In the genomic region with DNA sequence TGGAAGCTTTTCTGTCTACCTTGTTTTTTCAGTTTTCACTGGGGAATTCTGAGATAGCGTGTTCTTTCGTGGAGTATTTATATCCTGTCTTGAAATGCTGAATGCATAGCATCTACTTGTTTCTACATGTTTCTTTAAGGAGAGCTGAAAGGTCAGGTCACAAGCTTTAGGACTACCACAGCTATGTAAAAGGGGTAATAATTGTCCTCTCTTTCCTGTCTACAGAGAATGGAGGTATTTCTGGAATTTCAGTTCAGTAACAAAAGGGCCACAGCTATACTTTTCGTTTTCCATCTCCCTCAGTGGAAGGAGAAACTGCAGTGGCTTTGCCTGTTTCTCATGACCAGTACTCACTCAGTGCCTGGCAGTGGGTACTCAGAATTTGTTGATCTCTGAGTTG, we compare ENCODE assay signal across 18 cellular contexts. TPM values are rescaled to one million over a fixed set of nuclear protein-coding genes. Genes with fewer than 3 reads are reported as not detected.
DNase-seq lines count a peak whose midpoint lies in the region; FAIRE-seq and TF ChIP-seq lines count a peak whose summit lies in the region.
"Had no signal": no experiment of that assay in that cellular context is flagged by ENCODE, and none has a peak within 500 bp of the region (broad histone marks: within the 10 kb centered on the region; RNA-seq: fewer than 3 reads in every experiment).

No MANE protein-coding gene starts in this region.

- H3K27me3 ChIP-seq in mammary epithelial cell (ENCODE audit: insufficient read depth, low read length) (no peaks in the 10 kb centered on the region), keratinocyte (ENCODE audit: control insufficient read depth, extremely low read depth, insufficient read depth, low read length) (no peaks in the 10 kb centered on the region), transverse colon (no peaks in the 10 kb centered on the region), Peyer's patch (no peaks in the 10 kb centered on the region)

- H3K9me3 ChIP-seq in mammary epithelial cell (replicated peaks; ENCODE audit: insufficient read depth, low read length): no peaks in the 10 kb centered on the region
- H3K9me3 ChIP-seq in keratinocyte (ENCODE audit: control insufficient read depth, low read depth, low read length): no peaks in the 10 kb centered on the region
- H3K9me3 ChIP-seq in transverse colon: no peaks in the 10 kb centered on the region
- no peaks in the 10 kb centered on the region for H3K9me3 ChIP-seq in Peyer's patch
- H3K9me3 ChIP-seq: HAP-1 had no signal

- H3K4me3 Mint-ChIP-seq in MCF 10A (ENCODE audit: unreplicated experiment): no peak overlapping the region
- H3K4me3 Mint-ChIP-seq in brain: peak overlapping the region; percentile 83 to 90 (median 86)
- H3K4me3 Mint-ChIP-seq in activated CD4-positive, alpha-beta memory T cell treated with anti-CD3 and anti-CD28 coated beads, Interleukin-2, amount 10 ng/mL, durations not matched to agents 7 days and 5 days: no peak overlapping the region
- H3K4me3 Mint-ChIP-seq: activated CD4-positive, alpha-beta T cell treated with anti-CD3 and anti-CD28 coated beads for 36 hours had no signal

- H3K4me3 ChIP-seq in mammary epithelial cell (replicated peaks in 1 of 3; ENCODE audit: insufficient read depth in 1 of 3, low read depth in 2 of 3, low read length in 3 of 3) (no peak overlapping the region), keratinocyte (ENCODE audit: control insufficient read depth in 2 of 3, extremely low read depth in 1 of 3, insufficient read depth in 2 of 3, low read depth in 1 of 3, low read length in 3 of 3) (peak overlapping the region in 2 of 3 experiments; percentile 22 to 38), transverse colon (no peak overlapping the region), Peyer's patch (no peak overlapping the region)
- H3K4me3 ChIP-seq: HAP-1 had no signal

- no peak for TF ChIP-seq EP300 in transverse colon (IDR thresholded peaks at IDR 0.05; ENCODE audit: low read depth)

- WGBS in mammary epithelial cell (ENCODE audit: low coverage, missing lambda C conversion rate): 30% methylated on average over 3 of the region's 3 CpGs
- whole genome bisulfite sequencing in transverse colon (ENCODE audit: low coverage in 1 of 2), 2 donors: 71 to 79% methylated on average over 3 of the region's 3 CpGs

- no peaks in the 10 kb centered on the region for H3K9me3 Mint-ChIP-seq in MCF 10A (ENCODE audit: unreplicated experiment)
- H3K9me3 Mint-ChIP-seq in brain: no peaks in the 10 kb centered on the region
- no peaks in the 10 kb centered on the region for H3K9me3 Mint-ChIP-seq in activated CD4-positive, alpha-beta memory T cell treated with anti-CD3 and anti-CD28 coated beads, Interleukin-2, amount 10 ng/mL, durations not matched to agents 7 days and 5 days
- H3K9me3 Mint-ChIP-seq: activated T-helper 2 cell treated with anti-CD3 and anti-CD28 coated beads, Interferon-gamma antibody, Interleukin-2, Interleukin-4, amounts not matched to agents 10 μg/mL and 5 μg/mL and 100 μg/mL, durations not matched to agents 14 hours and 24 hours and 36 hours had no signal

- CTCF ChIA-PET in mammary epithelial cell (lab: Charles Lee; ENCODE audit: low non-redundant PET) (interaction anchor here (0.5 kb wide), 1 partner anchor 29 kb away, joined by 4 read pairs; no protein-coding TSS in a partner anchor), MCF 10A (lab: Yijun Ruan, JAX) (interaction anchor here (0.6 to 7.5 kb wide), 9 partner anchors 8 to 54 kb away, joined by 3 to 105 read pairs (median 4); a partner anchor contains a TSS)
- CTCF ChIA-PET in activated CD4-positive, alpha-beta memory T cell treated with anti-CD3 and anti-CD28 coated beads, Interleukin-2, amount 10 ng/mL, durations not matched to agents 7 days and 5 days (lab: Charles Lee): interaction anchor here (1.1 to 6.0 kb wide), 9 partner anchors 9 to 283 kb away, joined by 3 to 84 read pairs (median 10); a partner anchor contains a TSS

- no TSS peak for BruUV-seq in mammary epithelial cell (replicated peaks; lab: Mats Ljungman, UMichigan)
- BruUV-seq in MCF 10A (replicated peaks; lab: Mats Ljungman, UMichigan): no TSS peak

- no peak overlapping the region for H3K9ac ChIP-seq in mammary epithelial cell (ENCODE audit: insufficient read depth, low read length)
- peak overlapping the region; percentile 31 for H3K9ac ChIP-seq in keratinocyte (ENCODE audit: control insufficient read depth, extremely low read depth, insufficient read depth, low read length)

- peaks cover 19% of the 10 kb centered on the region for H3K36me3 Mint-ChIP-seq in MCF 10A (ENCODE audit: insufficient read depth, unreplicated experiment)
- peaks cover 3% of the 10 kb centered on the region for H3K36me3 Mint-ChIP-seq in brain
- H3K36me3 Mint-ChIP-seq in activated CD4-positive, alpha-beta memory T cell treated with anti-CD3 and anti-CD28 coated beads, Interleukin-2, amount 10 ng/mL, durations not matched to agents 7 days and 5 days (ENCODE audit: low read depth): peaks cover 6% of the 10 kb centered on the region

- H3K4me1 ChIP-seq in mammary epithelial cell (ENCODE audit: insufficient read depth, low read length) (peaks cover 43% of the 10 kb centered on the region), keratinocyte (ENCODE audit: control insufficient read depth, extremely low read depth, insufficient read depth, low read length) (peaks cover 34% of the 10 kb centered on the region), transverse colon (peaks cover 16 to 72% (median 26%) of the 10 kb centered on the region in 4 donors), Peyer's patch (peaks cover 0 to 37% (median 4%) of the 10 kb centered on the region in 4 donors)

- TF ChIP-seq CTCF in mammary epithelial cell (conservative IDR thresholded peaks at IDR 0.05 in 1 of 2, IDR thresholded peaks at IDR 0.05 in 1 of 2; ENCODE audit: extremely low read depth in 1 of 2, insufficient read depth in 1 of 2, low read depth in 1 of 2, low read length in 2 of 2) (no peak), MCF 10A (IDR thresholded peaks at IDR 0.05; ENCODE audit: unreplicated experiment) (no peak), brain (conservative IDR thresholded peaks at IDR 0.05) (no peak), keratinocyte (optimal IDR thresholded peaks at IDR 0.05 in 1 of 3, IDR thresholded peaks at IDR 0.05 in 1 of 3, conservative IDR thresholded peaks at IDR 0.05 in 1 of 3; ENCODE audit: extremely low read depth in 1 of 3, insufficient read depth in 2 of 3, low read length in 3 of 3) (no peak), transverse colon (IDR thresholded peaks at IDR 0.05) (no peak), Peyer's patch (IDR thresholded peaks at IDR 0.05) (no peak)

- POLR2A ChIA-PET in MCF 10A (lab: Yijun Ruan, JAX): interaction anchor here (0.7 to 5.7 kb wide), 4 partner anchors 11 to 54 kb away, joined by 3 to 62 read pairs (median 4); a partner anchor contains a TSS
- POLR2A ChIA-PET in activated CD4-positive, alpha-beta memory T cell treated with anti-CD3 and anti-CD28 coated beads, Interleukin-2, amount 10 ng/mL, durations not matched to agents 7 days and 5 days (lab: Charles Lee): interaction anchor here (1.4 to 3.0 kb wide), 4 partner anchors 8 to 20 kb away, joined by 3 to 14 read pairs (median 8); a partner anchor contains a TSS

- H4K20me1 ChIP-seq in mammary epithelial cell (ENCODE audit: insufficient read depth, low read length) (no peaks in the 10 kb centered on the region), keratinocyte (ENCODE audit: control insufficient read depth, extremely low read depth, insufficient read depth, low read length) (no peaks in the 10 kb centered on the region)

- H3K27ac Mint-ChIP-seq in MCF 10A (ENCODE audit: low read depth, unreplicated experiment) (no peak overlapping the region), brain (peak overlapping the region; percentile 4 to 88 (median 33))
- no peak overlapping the region for H3K27ac Mint-ChIP-seq in activated CD4-positive, alpha-beta memory T cell treated with anti-CD3 and anti-CD28 coated beads, Interleukin-2, amount 10 ng/mL, durations not matched to agents 7 days and 5 days
- H3K27ac Mint-ChIP-seq: activated CD4-positive, alpha-beta T cell treated with anti-CD3 and anti-CD28 coated beads for 36 hours had no signal

- TF ChIP-seq POLR2A in transverse colon (IDR thresholded peaks at IDR 0.05) (no peak), Peyer's patch (IDR thresholded peaks at IDR 0.05) (no peak)

- peak overlapping the region; percentile 69 for H3K4me2 ChIP-seq in mammary epithelial cell (ENCODE audit: insufficient read depth, low read depth, low read length)
- H3K4me2 ChIP-seq in keratinocyte (ENCODE audit: control insufficient read depth, extremely low read depth, insufficient read depth, low read depth, low read length): peak overlapping the region; percentile 70

- DNase-seq in mammary epithelial cell (peak; percentile 46), MCF 10A (ENCODE audit: unreplicated experiment) (no peak), keratinocyte (ENCODE audit: low read depth, low spot score) (no peak), transverse colon (no peak), Peyer's patch (no peak), GDM1 (lab: John Stamatoyannopoulos, UW) (no peak)
- DNase-seq in activated CD4-positive, alpha-beta memory T cell treated with anti-CD3 and anti-CD28 coated beads, Interleukin-2, amount 10 ng/mL, durations not matched to agents 7 days and 5 days: no peak
- DNase-seq: 8988T; activated CD4-positive, alpha-beta T cell treated with anti-CD3 and anti-CD28 coated beads for 36 hours; cerebellar nuclear complex; DMS153; foreskin melanocyte; NCI-H1694; NCI-H774 had no signal

- no peaks in the 10 kb centered on the region for H3K27me3 Mint-ChIP-seq in MCF 10A (ENCODE audit: insufficient read depth, unreplicated experiment)
- H3K27me3 Mint-ChIP-seq in brain: no peaks in the 10 kb centered on the region
- H3K27me3 Mint-ChIP-seq in activated CD4-positive, alpha-beta memory T cell treated with anti-CD3 and anti-CD28 coated beads, Interleukin-2, amount 10 ng/mL, durations not matched to agents 7 days and 5 days: peaks cover 4% of the 10 kb centered on the region
- H3K27me3 Mint-ChIP-seq: activated CD4-positive, alpha-beta T cell treated with anti-CD3 and anti-CD28 coated beads for 36 hours had no signal

- H3K9me1 ChIP-seq in keratinocyte (ENCODE audit: control insufficient read depth, extremely low read depth, insufficient read depth, low read length): peaks cover 4% of the 10 kb centered on the region

- H2AFZ ChIP-seq in mammary epithelial cell (ENCODE audit: low read depth, low read length) (no peak overlapping the region), keratinocyte (ENCODE audit: control insufficient read depth, low read length) (no peak overlapping the region)

- H3K36me3 ChIP-seq in mammary epithelial cell (ENCODE audit: insufficient read depth, low read length) (no peaks in the 10 kb centered on the region), keratinocyte (ENCODE audit: control insufficient read depth in 2 of 2, extremely low read depth in 1 of 2, insufficient read depth in 2 of 2, low read length in 2 of 2) (peaks cover 2 to 10% of the 10 kb centered on the region in 2 experiments), transverse colon (no peaks in the 10 kb centered on the region), Peyer's patch (no peaks in the 10 kb centered on the region)

- H3K79me2 ChIP-seq in mammary epithelial cell (ENCODE audit: insufficient read depth, low read length) (peaks cover 31% of the 10 kb centered on the region), keratinocyte (ENCODE audit: control insufficient read depth, insufficient read depth, low read length) (peaks cover 21% of the 10 kb centered on the region)

- dilution Hi-C loops in mammary epithelial cell (cut with HindIII; ENCODE audit: low sequenced_read_pairs): loop anchor here (5.0 kb wide), 3 partner anchors 41 to 86 kb away; no protein-coding TSS in a partner anchor
- dilution Hi-C loops in keratinocyte (cut with MboI; ENCODE audit: extremely low pct_ligation_motif_present, low sequenced_read_pairs): no loop called here

- H3K27ac ChIP-seq in mammary epithelial cell (ENCODE audit: insufficient read depth, low read depth, low read length) (peak overlapping the region; percentile 15), keratinocyte (ENCODE audit: control insufficient read depth, insufficient read depth, low read length) (peak overlapping the region; percentile 44), transverse colon (peak overlapping the region; percentile 95 to 98 (median 96)), Peyer's patch (peak overlapping the region in 1 of 4 donors; percentile 66)

- FAIRE-seq in keratinocyte (lab: Jason Lieb, UNC): peak; percentile 88

- peaks cover 41% of the 10 kb centered on the region for H3K4me1 Mint-ChIP-seq in MCF 10A (ENCODE audit: insufficient read depth, unreplicated experiment)
- peaks cover 53% of the 10 kb centered on the region for H3K4me1 Mint-ChIP-seq in brain
- H3K4me1 Mint-ChIP-seq in activated CD4-positive, alpha-beta memory T cell treated with anti-CD3 and anti-CD28 coated beads, Interleukin-2, amount 10 ng/mL, durations not matched to agents 7 days and 5 days: peaks cover 29% of the 10 kb centered on the region

- intact Hi-C loops in mammary epithelial cell (cut with micrococcal nuclease): no loop called here
- intact Hi-C loops in MCF 10A (cut with micrococcal nuclease): no loop called here
- intact Hi-C loops in transverse colon (cut with DNase I; ENCODE audit: low total_unique reads): loop anchor here (10.0 kb wide), 1 partner anchor 223 kb away; a partner anchor contains a TSS

- in situ Hi-C loops in mammary epithelial cell (cut with MboI; ENCODE audit: low sequenced_read_pairs in 2 of 2): no loop called here
- in situ Hi-C loops in transverse colon (cut with MboI; ENCODE audit: low pct_ligation_motif_present in 1 of 4, low pct_unique_long_range_greater_than_20kb in 1 of 4, low sequenced_read_pairs in 3 of 4): no loop called here

RNA-seq across cellular contexts. Expression of a gene that starts 4.7 kb away (rescaled TPM):
- total RNA-seq in mammary epithelial cell (10 to 100 TPM; 25.5 to 28.0 TPM), MCF 10A (2022) (14.9 and 15.7 TPM in 2 replicates), transverse colon (10 to 100 TPM; 14.5 to 62.1 (median 19.4) TPM), Peyer's patch (10 to 100 TPM in 1 of 4 donors, 1 to 10 TPM in 3; 6.2 to 10.7 (median 8.9) TPM)
- polyA plus RNA-seq in mammary epithelial cell (10.9 TPM), brain (ENCODE audit: insufficient read depth, low read depth, low replicate concordance) (9.5 TPM), keratinocyte (9.1 to 15.2 TPM (median 13.5 TPM) in 3 replicates)
- polyA minus RNA-seq in mammary epithelial cell (40.5 TPM), keratinocyte (4.8 to 6.7 TPM (median 6.4 TPM) in 3 replicates)
- polyA plus RNA-seq in keratinocyte (2011; ENCODE audit: low read depth): 2.5 TPM
- 8.5 and 17.1 TPM in 2 replicates for polyA plus RNA-seq in keratinocyte (2011; cell fraction: cytosol; rRNA removed)
- polyA plus RNA-seq in keratinocyte (2011; cell fraction: nucleus; rRNA removed): 17.2 and 18.4 TPM in 2 replicates
- polyA plus RNA-seq in keratinocyte (2012; ENCODE audit: low replicate concordance): 7.8 and 18.3 TPM in 2 replicates
- polyA minus RNA-seq in keratinocyte (2011; cell fraction: cytosol; rRNA and poly(A)+ RNA removed): 10.7 TPM
- polyA minus RNA-seq in keratinocyte (2011; cell fraction: nucleus; rRNA and poly(A)+ RNA removed): 4.6 and 5.9 TPM in 2 replicates
- 1 to 10 TPM; 8.7 to 8.9 TPM for total RNA-seq in activated CD4-positive, alpha-beta memory T cell treated with anti-CD3 and anti-CD28 coated beads, Interleukin-2, amount 10 ng/mL, durations not matched to agents 7 days and 5 days

RNA-seq across cellular contexts. Expression of a gene that starts 12.6 kb away (rescaled TPM):
- total RNA-seq in mammary epithelial cell (100 to 1,000 TPM in 1 of 2 donors, 10 to 100 TPM in 1; 67.3 to 164 TPM), MCF 10A (2022) (36.0 and 45.3 TPM in 2 replicates), transverse colon (10 to 100 TPM; 22.0 to 49.4 (median 36.9) TPM), Peyer's patch (10 to 100 TPM; 14.4 to 55.6 (median 37.7) TPM)
- polyA plus RNA-seq in mammary epithelial cell (7.4 TPM), brain (ENCODE audit: insufficient read depth, low read depth, low replicate concordance) (1.2 TPM), keratinocyte (6.3 to 9.6 TPM (median 7.4 TPM) in 3 replicates)
- polyA minus RNA-seq in mammary epithelial cell (99.0 TPM), keratinocyte (27.3 to 109 TPM (median 58.7 TPM) in 3 replicates)
- 32.3 TPM for polyA plus RNA-seq in keratinocyte (2011; ENCODE audit: low read depth)
- polyA plus RNA-seq in keratinocyte (2011; cell fraction: cytosol; rRNA removed): 7.6 and 13.9 TPM in 2 replicates
- polyA plus RNA-seq in keratinocyte (2011; cell fraction: nucleus; rRNA removed): 105 and 122 TPM in 2 replicates
- 22.8 and 85.9 TPM in 2 replicates for polyA plus RNA-seq in keratinocyte (2012; ENCODE audit: low replicate concordance)
- 16.5 TPM for polyA minus RNA-seq in keratinocyte (2011; cell fraction: cytosol; rRNA and poly(A)+ RNA removed)
- polyA minus RNA-seq in keratinocyte (2011; cell fraction: nucleus; rRNA and poly(A)+ RNA removed): 44.7 and 58.6 TPM in 2 replicates
- total RNA-seq in activated CD4-positive, alpha-beta memory T cell treated with anti-CD3 and anti-CD28 coated beads, Interleukin-2, amount 10 ng/mL, durations not matched to agents 7 days and 5 days: 1 to 10 TPM; 2.0 to 2.6 TPM

RNA-seq across cellular contexts. Expression of a gene that starts 20.4 kb away (rescaled TPM):
- 1 to 10 TPM in 1 of 2 donors, under 1 TPM in 1; 0.67 to 1.4 TPM for total RNA-seq in mammary epithelial cell
- 0.97 TPM for polyA plus RNA-seq in mammary epithelial cell
- not detected for polyA minus RNA-seq in mammary epithelial cell
- total RNA-seq in MCF 10A (2022): 0.15 and 0.84 TPM in 2 replicates
- polyA plus RNA-seq in brain (ENCODE audit: insufficient read depth, low read depth, low replicate concordance): 3.9 TPM
- 0.52 to 1.1 TPM (median 0.73 TPM) in 3 replicates for polyA plus RNA-seq in keratinocyte
- polyA plus RNA-seq in keratinocyte (2011; ENCODE audit: low read depth): not detected
- polyA plus RNA-seq in keratinocyte (2011; cell fraction: cytosol; rRNA removed): 0.69 and 0.72 TPM in 2 replicates
- 0.73 and 1.3 TPM in 2 replicates for polyA plus RNA-seq in keratinocyte (2011; cell fraction: nucleus; rRNA removed)
- polyA plus RNA-seq in keratinocyte (2012; ENCODE audit: low replicate concordance): 0.23 and 1.4 TPM in 2 replicates
- 0.40 to 0.69 TPM in 2 of 3 replicates, not detected in the other for polyA minus RNA-seq in keratinocyte
- polyA minus RNA-seq in keratinocyte (2011; cell fraction: cytosol; rRNA and poly(A)+ RNA removed): not detected
- polyA minus RNA-seq in keratinocyte (2011; cell fraction: nucleus; rRNA and poly(A)+ RNA removed): not detected in 2 replicates
- total RNA-seq in transverse colon: 100 to 1,000 TPM in 1 of 4 donors, 10 to 100 TPM in 2, 1 to 10 TPM in 1; 5.5 to 143 (median 12.0) TPM
- total RNA-seq in Peyer's patch: 100 to 1,000 TPM in 1 of 4 donors, 10 to 100 TPM in 3; 12.3 to 101 (median 15.7) TPM
- total RNA-seq in activated CD4-positive, alpha-beta memory T cell treated with anti-CD3 and anti-CD28 coated beads, Interleukin-2, amount 10 ng/mL, durations not matched to agents 7 days and 5 days: 100 to 1,000 TPM; 140 TPM

RNA-seq across cellular contexts. Expression of a gene that starts 22.7 kb away (rescaled TPM):
- total RNA-seq in mammary epithelial cell: not detected
- polyA plus RNA-seq in mammary epithelial cell: not detected
- polyA minus RNA-seq in mammary epithelial cell: not detected
- total RNA-seq in MCF 10A (2022): not detected in 2 replicates
- polyA plus RNA-seq in brain (ENCODE audit: insufficient read depth, low read depth, low replicate concordance): not detected
- polyA plus RNA-seq in keratinocyte: not detected in 3 replicates
- polyA plus RNA-seq in keratinocyte (2011; ENCODE audit: low read depth): not detected
- polyA plus RNA-seq in keratinocyte (2011; cell fraction: cytosol; rRNA removed): not detected in 2 replicates
- polyA plus RNA-seq in keratinocyte (2011; cell fraction: nucleus; rRNA removed): not detected in 2 replicates
- polyA plus RNA-seq in keratinocyte (2012; ENCODE audit: low replicate concordance): not detected in 2 replicates
- polyA minus RNA-seq in keratinocyte: not detected in 3 replicates
- polyA minus RNA-seq in keratinocyte (2011; cell fraction: cytosol; rRNA and poly(A)+ RNA removed): not detected
- not detected in 2 replicates for polyA minus RNA-seq in keratinocyte (2011; cell fraction: nucleus; rRNA and poly(A)+ RNA removed)
- total RNA-seq in transverse colon: 1,000 to 10,000 TPM; 2,387 to 4,992 (median 3,189) TPM
- 1,000 to 10,000 TPM in 3 of 4 donors, 100 to 1,000 TPM in 1; 519 to 6,265 (median 3,022) TPM for total RNA-seq in Peyer's patch
- total RNA-seq in activated CD4-positive, alpha-beta memory T cell treated with anti-CD3 and anti-CD28 coated beads, Interleukin-2, amount 10 ng/mL, durations not matched to agents 7 days and 5 days: not detected
- total RNA-seq: activated CD4-positive, alpha-beta T cell treated with anti-CD3 and anti-CD28 coated beads for 36 hours; activated T-helper 2 cell treated with anti-CD3 and anti-CD28 coated beads, Interferon-gamma antibody, Interleukin-2, Interleukin-4, amounts not matched to agents 10 μg/mL and 5 μg/mL and 100 μg/mL, durations not matched to agents 14 hours and 24 hours and 36 hours; left lobe of liver had no signal

RNA-seq across cellular contexts. Expression of a gene that starts 29.8 kb away (rescaled TPM):
- total RNA-seq in mammary epithelial cell: 1 to 10 TPM in 1 of 2 donors, under 1 TPM in 1; under 0.01 to 1.6 TPM
- polyA plus RNA-seq in mammary epithelial cell: 0.54 TPM
- 0.47 TPM for polyA minus RNA-seq in mammary epithelial cell
- total RNA-seq in MCF 10A (2022): 1.8 and 2.1 TPM in 2 replicates
- 16.3 TPM for polyA plus RNA-seq in brain (ENCODE audit: insufficient read depth, low read depth, low replicate concordance)
- polyA plus RNA-seq in keratinocyte: 0.12 to 0.68 TPM (median 0.12 TPM) in 3 replicates
- polyA plus RNA-seq in keratinocyte (2011; ENCODE audit: low read depth): 0.05 TPM
- 0.09 and 0.60 TPM in 2 replicates for polyA plus RNA-seq in keratinocyte (2011; cell fraction: cytosol; rRNA removed)
- polyA plus RNA-seq in keratinocyte (2011; cell fraction: nucleus; rRNA removed): 0.97 and 1.1 TPM in 2 replicates
- 0.28 and 1.6 TPM in 2 replicates for polyA plus RNA-seq in keratinocyte (2012; ENCODE audit: low replicate concordance)
- 0.26 to 1.2 TPM (median 0.64 TPM) in 3 replicates for polyA minus RNA-seq in keratinocyte
- 0.19 TPM for polyA minus RNA-seq in keratinocyte (2011; cell fraction: cytosol; rRNA and poly(A)+ RNA removed)
- 0.54 and 0.74 TPM in 2 replicates for polyA minus RNA-seq in keratinocyte (2011; cell fraction: nucleus; rRNA and poly(A)+ RNA removed)
- 10 to 100 TPM in 2 of 4 donors, 1 to 10 TPM in 2; 8.6 to 12.9 (median 10.9) TPM for total RNA-seq in transverse colon
- total RNA-seq in Peyer's patch: 10 to 100 TPM in 1 of 4 donors, 1 to 10 TPM in 3; 1.7 to 27.5 (median 7.4) TPM
- under 1 TPM; 0.03 to 0.18 TPM for total RNA-seq in activated CD4-positive, alpha-beta memory T cell treated with anti-CD3 and anti-CD28 coated beads, Interleukin-2, amount 10 ng/mL, durations not matched to agents 7 days and 5 days

Comparison
In these comparisons a context has a peak if more than half of its experiments do, and no peak if none do; other contexts are left out.
1. H3K4me3 ChIP-seq: peak in keratinocyte (2 of 3); none in mammary epithelial cell (0 of 3), transverse colon (0 of 4) and Peyer's patch (0 of 4).
2. H3K27ac Mint-ChIP-seq: peak in brain (5 of 5); none in MCF 10A (single experiment) and activated CD4-positive, alpha-beta memory T cell treated with anti-CD3 and anti-CD28 coated beads, Interleukin-2, amount 10 ng/mL, durations not matched to agents 7 days and 5 days (single experiment).
3. H3K4me3 Mint-ChIP-seq: peak in brain (5 of 5); none in MCF 10A (single experiment) and activated CD4-positive, alpha-beta memory T cell treated with anti-CD3 and anti-CD28 coated beads, Interleukin-2, amount 10 ng/mL, durations not matched to agents 7 days and 5 days (single experiment).
4. RNA of a gene that starts 12.6 kb away (total RNA-seq): 67.3 to 164 TPM in mammary epithelial cell, 14.4 to 55.6 TPM in Peyer's patch, 22.0 to 49.4 TPM in transverse colon and 36.0 to 45.3 TPM in MCF 10A; 2.0 to 2.6 TPM in activated CD4-positive, alpha-beta memory T cell treated with anti-CD3 and anti-CD28 coated beads, Interleukin-2, amount 10 ng/mL, durations not matched to agents 7 days and 5 days; every median in the first group is over 4 times any median in the second.